ENCODE assay signal across 11 cellular contexts in genomic region chr9:98158071-98158791, GRCh38. TPM values are rescaled to one million over a fixed set of nuclear protein-coding genes. Genes with fewer than 3 reads are reported as not detected.
DNase-seq lines count a peak whose midpoint lies in the region; ATAC-seq and TF ChIP-seq lines count a peak whose summit lies in the region.
"Had no signal": no experiment of that assay in that cellular context is flagged by ENCODE, and none has a peak within 500 bp of the region (broad histone marks: within the 10 kb centered on the region; RNA-seq: fewer than 3 reads in every experiment).

No MANE protein-coding gene starts in this region.

- H3K4me2 ChIP-seq in DND-41 (ENCODE audit: insufficient read depth, low read length), result no peak overlapping the region

- H3K79me2 ChIP-seq in DND-41 (ENCODE audit: insufficient read depth, low read length), result no peaks in the 10 kb centered on the region

- H3K27ac ChIP-seq in DND-41 (ENCODE audit: low read length) (no peak overlapping the region), body of pancreas (no peak overlapping the region), prostate gland (peak overlapping the region; percentile 72 to 73)

- TF ChIP-seq POLR2A in body of pancreas (IDR thresholded peaks at IDR 0.05) (no peak), prostate gland (IDR thresholded peaks at IDR 0.05) (no peak)

- H3K27me3 ChIP-seq in DND-41 (ENCODE audit: insufficient read depth, low read length, poor library complexity), result no peaks in the 10 kb centered on the region
- H3K27me3 ChIP-seq in body of pancreas, result no peaks in the 10 kb centered on the region
- no peaks in the 10 kb centered on the region for H3K27me3 ChIP-seq in prostate gland (replicated peaks; ENCODE audit: insufficient read depth)

- intact Hi-C loops in body of pancreas (cut with DNase I), result no loop called here
- intact Hi-C loops in prostate gland (cut with DNase I), result no loop called here

- no peak overlapping the region for H3K9ac ChIP-seq in DND-41 (ENCODE audit: low read depth, low read length)

- H3K9me3 ChIP-seq in DND-41 (ENCODE audit: insufficient read depth, low read length, severe bottlenecking) (no peaks in the 10 kb centered on the region), body of pancreas (no peaks in the 10 kb centered on the region), prostate gland (no peaks in the 10 kb centered on the region)

- no peak for TF ChIP-seq CTCF in DND-41 (IDR thresholded peaks at IDR 0.05; ENCODE audit: borderline replicate concordance, extremely low read depth, low read length, poor library complexity, severe bottlenecking)
- TF ChIP-seq CTCF in body of pancreas (IDR thresholded peaks at IDR 0.05), result no peak
- TF ChIP-seq CTCF in prostate gland (IDR thresholded peaks at IDR 0.05), result no peak

- H2AFZ ChIP-seq in DND-41 (ENCODE audit: low read depth, low read length), result no peak overlapping the region

- H3K4me3 ChIP-seq in DND-41 (ENCODE audit: low read depth in 1 of 2, low read length in 2 of 2), result no peak overlapping the region
- H3K4me3 ChIP-seq in body of pancreas, result no peak overlapping the region
- no peak overlapping the region for H3K4me3 ChIP-seq in prostate gland

- H4K20me1 ChIP-seq in DND-41 (ENCODE audit: insufficient read depth, low read length), result no peaks in the 10 kb centered on the region; the same call in 1 of the 2 replicates

- peak; percentile 33; the same call in 1 of the 3 replicates for ATAC-seq in DND-41 (ENCODE audit: insufficient read depth, low read depth)
- peak; percentile 33 for ATAC-seq in body of pancreas
- no peak for ATAC-seq in GM18519 (IDR thresholded peaks at IDR 0.05; ENCODE audit: low FRiP score, unreplicated experiment)
- ATAC-seq: HCT116 had no signal

- DNase-seq in DND-41 (no peak), NCI-H460 (ENCODE audit: extremely low read depth, low read depth) (peak; percentile 16), body of pancreas (peak; percentile 45 to 73 (median 66)), prostate gland (ENCODE audit: low spot score) (peak; percentile 96)
- DNase-seq in activated effector memory CD4-positive, alpha-beta T cell treated with anti-CD3 and anti-CD28 coated beads, Interleukin-2, amount 50 U/mL, for 16 hours, result no peak
- DNase-seq in effector CD8-positive, alpha-beta T cell (lab: John Stamatoyannopoulos, UW), result no peak
- DNase-seq: NCI-H1436 treated with DMSO at 0.1 percent for 48 hours, retina, T1000 had no signal

- H3K36me3 ChIP-seq in DND-41 (ENCODE audit: insufficient read depth, low read length), result no peaks in the 10 kb centered on the region
- H3K36me3 ChIP-seq in body of pancreas (replicated peaks in 1 of 2; ENCODE audit: insufficient read depth in 1 of 2, low read depth in 2 of 2), result no peaks in the 10 kb centered on the region
- H3K36me3 ChIP-seq in prostate gland, result no peaks in the 10 kb centered on the region

- H3K4me1 ChIP-seq in DND-41 (ENCODE audit: insufficient read depth, low read length), result no peaks in the 10 kb centered on the region
- no peaks in the 10 kb centered on the region for H3K4me1 ChIP-seq in body of pancreas
- H3K4me1 ChIP-seq in prostate gland (replicated peaks), result peaks cover 10% of the 10 kb centered on the region

- WGBS in body of pancreas, 2 donors, result 37 to 40% methylated on average over 4 of the region's 4 CpGs
- WGBS in prostate gland, result 46% methylated on average over 4 of the region's 4 CpGs

RNA-seq across cellular contexts. Expression of gene CORO2A, which starts 34.2 kb away (rescaled TPM):
- 0.69 and 0.92 TPM in 2 replicates for total RNA-seq in NCI-H460 (2014; rRNA removed; shearing (Covaris generic))
- 0.68 and 0.74 TPM in 2 replicates for polyA plus RNA-seq in NCI-H460 (2014; cell fraction: nucleus; rRNA removed)
- total RNA-seq in body of pancreas, result 1 to 10 TPM in 1 of 2 donors, under 1 TPM in 1; 0.66 to 1.3 TPM
- 10 to 100 TPM; 31.2 to 45.3 TPM for total RNA-seq in prostate gland

RNA-seq across cellular contexts. Expression of gene TRIM14, which starts 39.2 kb away (rescaled TPM):
- total RNA-seq in NCI-H460 (2014; rRNA removed; shearing (Covaris generic)), result 8.9 and 10.4 TPM in 2 replicates
- polyA plus RNA-seq in NCI-H460 (2014; cell fraction: nucleus; rRNA removed), result 33.2 and 35.6 TPM in 2 replicates
- total RNA-seq in body of pancreas (1 to 10 TPM; 2.1 to 4.9 TPM), prostate gland (10 to 100 TPM; 23.4 to 24.3 TPM)

Comparison
In these comparisons a context has a peak if more than half of its experiments do, and no peak if none do; other contexts are left out.
1. DNase-seq: peak in NCI-H460 (single experiment), body of pancreas (4 of 4) and prostate gland (single experiment); none in DND-41 (single experiment), activated effector memory CD4-positive, alpha-beta T cell treated with anti-CD3 and anti-CD28 coated beads, Interleukin-2, amount 50 U/mL, for 16 hours (single experiment) and effector CD8-positive, alpha-beta T cell (single experiment).
2. H3K27ac ChIP-seq: peak in prostate gland (2 of 2); none in DND-41 (single experiment) and body of pancreas (0 of 4).
3. RNA of gene CORO2A, which starts 34.2 kb away (total RNA-seq): 31.2 to 45.3 TPM in prostate gland; 0.66 to 1.3 TPM in body of pancreas and 0.69 to 0.92 TPM in NCI-H460; every median in the first group is over 10 times any median in the second.